ENCODE assay signal across 1 cellular context in the genomic region with DNA sequence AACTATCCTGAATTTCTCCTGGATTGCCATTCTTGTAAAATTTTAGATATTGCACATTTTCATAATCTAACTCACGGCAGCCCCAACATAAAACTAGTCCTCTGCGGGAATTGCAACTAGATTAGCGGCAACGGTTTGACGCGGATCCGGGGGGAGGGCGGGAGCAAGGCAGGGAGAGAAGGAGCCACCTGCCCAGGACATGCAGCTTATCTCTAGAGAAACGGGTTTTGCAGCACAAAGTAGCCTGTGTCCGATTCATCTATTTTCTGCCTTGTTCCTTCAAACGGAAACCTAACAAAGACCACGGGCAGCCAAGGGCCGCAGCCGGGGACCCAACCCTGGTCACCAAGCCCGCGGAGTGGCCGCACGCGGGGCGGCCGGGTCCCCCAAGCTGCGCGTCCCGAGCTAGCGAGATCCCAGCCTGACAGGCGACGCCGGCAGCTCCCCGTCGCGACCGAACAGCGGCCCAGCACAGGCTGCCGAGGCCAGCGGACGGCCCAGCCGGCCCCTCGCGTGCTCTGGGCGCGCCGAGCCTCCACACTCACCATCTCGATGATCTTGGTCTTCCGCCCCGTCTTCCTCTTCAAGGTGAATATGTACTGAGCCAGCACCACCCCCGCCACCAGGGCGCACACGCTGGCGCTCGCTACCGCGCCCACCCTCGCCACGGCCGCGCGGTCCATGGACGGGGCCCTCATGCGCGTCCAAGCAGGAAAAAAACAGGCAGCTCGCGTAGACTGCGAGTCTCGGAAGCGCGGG.
TF ChIP-seq lines count a peak whose summit lies in the region.

A gene (minus strand): TSS at position 754 of the 759 bp plus-strand sequence. CDS start 71 bp downstream, at position 683.

TF ChIP-seq in HepG2, 621 proteins besides CTCF, POLR2A, EP300 and RAD21 (continued from another document and continues in another):
- TF ChIP-seq, protein P1, sequence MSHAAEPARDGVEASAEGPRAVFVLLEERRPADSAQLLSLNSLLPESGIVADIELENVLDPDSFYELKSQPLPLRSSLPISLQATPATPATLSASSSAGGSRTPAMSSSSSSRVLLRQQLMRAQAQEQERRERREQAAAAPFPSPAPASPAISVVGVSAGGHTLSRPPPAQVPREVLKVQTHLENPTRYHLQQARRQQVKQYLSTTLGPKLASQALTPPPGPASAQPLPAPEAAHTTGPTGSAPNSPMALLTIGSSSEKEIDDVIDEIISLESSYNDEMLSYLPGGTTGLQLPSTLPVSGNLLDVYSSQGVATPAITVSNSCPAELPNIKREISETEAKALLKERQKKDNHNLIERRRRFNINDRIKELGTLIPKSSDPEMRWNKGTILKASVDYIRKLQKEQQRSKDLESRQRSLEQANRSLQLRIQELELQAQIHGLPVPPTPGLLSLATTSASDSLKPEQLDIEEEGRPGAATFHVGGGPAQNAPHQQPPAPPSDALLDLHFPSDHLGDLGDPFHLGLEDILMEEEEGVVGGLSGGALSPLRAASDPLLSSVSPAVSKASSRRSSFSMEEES (CRISPR knock-in tag; IDR thresholded peaks at IDR 0.05): 0 out of 2 replicates have a peak, but pooled peaks have one; percentile 6
- TF ChIP-seq ZNF772 (CRISPR knock-in tag; IDR thresholded peaks at IDR 0.05): peak; percentile 16; the same call in 1 of the 2 replicates
- peak; percentile 83 for TF ChIP-seq ZNF777 (CRISPR knock-in tag; IDR thresholded peaks at IDR 0.05)
- TF ChIP-seq ZSCAN29 (CRISPR knock-in tag; conservative IDR thresholded peaks at IDR 0.05): peak; percentile 100
- TF ChIP-seq, protein P2, sequence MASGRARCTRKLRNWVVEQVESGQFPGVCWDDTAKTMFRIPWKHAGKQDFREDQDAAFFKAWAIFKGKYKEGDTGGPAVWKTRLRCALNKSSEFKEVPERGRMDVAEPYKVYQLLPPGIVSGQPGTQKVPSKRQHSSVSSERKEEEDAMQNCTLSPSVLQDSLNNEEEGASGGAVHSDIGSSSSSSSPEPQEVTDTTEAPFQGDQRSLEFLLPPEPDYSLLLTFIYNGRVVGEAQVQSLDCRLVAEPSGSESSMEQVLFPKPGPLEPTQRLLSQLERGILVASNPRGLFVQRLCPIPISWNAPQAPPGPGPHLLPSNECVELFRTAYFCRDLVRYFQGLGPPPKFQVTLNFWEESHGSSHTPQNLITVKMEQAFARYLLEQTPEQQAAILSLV (CRISPR knock-in tag; IDR thresholded peaks at IDR 0.05; ENCODE audit: borderline replicate concordance): 0 out of 2 replicates have a peak, but pooled peaks have one; percentile 53
- peak; percentile 89; the same call in 1 of the 2 replicates for TF ChIP-seq ZNF766 (CRISPR knock-in tag; IDR thresholded peaks at IDR 0.05; ENCODE audit: borderline replicate concordance)
- TF ChIP-seq, protein P3, sequence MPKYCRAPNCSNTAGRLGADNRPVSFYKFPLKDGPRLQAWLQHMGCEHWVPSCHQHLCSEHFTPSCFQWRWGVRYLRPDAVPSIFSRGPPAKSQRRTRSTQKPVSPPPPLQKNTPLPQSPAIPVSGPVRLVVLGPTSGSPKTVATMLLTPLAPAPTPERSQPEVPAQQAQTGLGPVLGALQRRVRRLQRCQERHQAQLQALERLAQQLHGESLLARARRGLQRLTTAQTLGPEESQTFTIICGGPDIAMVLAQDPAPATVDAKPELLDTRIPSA (CRISPR knock-in tag; IDR thresholded peaks at IDR 0.05; ENCODE audit: borderline replicate concordance): no peak; the same call in 1 of the 2 replicates
- no peak for TF ChIP-seq MXI1 (IDR thresholded peaks at IDR 0.05; ENCODE audit: borderline replicate concordance, low read depth, low read length)
- TF ChIP-seq, protein P4, sequence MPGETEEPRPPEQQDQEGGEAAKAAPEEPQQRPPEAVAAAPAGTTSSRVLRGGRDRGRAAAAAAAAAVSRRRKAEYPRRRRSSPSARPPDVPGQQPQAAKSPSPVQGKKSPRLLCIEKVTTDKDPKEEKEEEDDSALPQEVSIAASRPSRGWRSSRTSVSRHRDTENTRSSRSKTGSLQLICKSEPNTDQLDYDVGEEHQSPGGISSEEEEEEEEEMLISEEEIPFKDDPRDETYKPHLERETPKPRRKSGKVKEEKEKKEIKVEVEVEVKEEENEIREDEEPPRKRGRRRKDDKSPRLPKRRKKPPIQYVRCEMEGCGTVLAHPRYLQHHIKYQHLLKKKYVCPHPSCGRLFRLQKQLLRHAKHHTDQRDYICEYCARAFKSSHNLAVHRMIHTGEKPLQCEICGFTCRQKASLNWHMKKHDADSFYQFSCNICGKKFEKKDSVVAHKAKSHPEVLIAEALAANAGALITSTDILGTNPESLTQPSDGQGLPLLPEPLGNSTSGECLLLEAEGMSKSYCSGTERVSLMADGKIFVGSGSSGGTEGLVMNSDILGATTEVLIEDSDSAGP (CRISPR knock-in tag; IDR thresholded peaks at IDR 0.05; ENCODE audit: borderline replicate concordance): peak; percentile 80
- peak; percentile 61; the same call in 1 of the 2 replicates for TF ChIP-seq MYNN (CRISPR knock-in tag; IDR thresholded peaks at IDR 0.05; ENCODE audit: low read depth)
- TF ChIP-seq ZKSCAN8 (CRISPR knock-in tag; IDR thresholded peaks at IDR 0.05; ENCODE audit: borderline replicate concordance): 0 out of 2 replicates have a peak, but pooled peaks have one; percentile 2
- 0 out of 2 replicates have a peak, but pooled peaks have one; percentile 38 for TF ChIP-seq ZNF644 (CRISPR knock-in tag; IDR thresholded peaks at IDR 0.05; ENCODE audit: low read depth)
- 0 out of 2 replicates have a peak, but pooled peaks have one; percentile 66 for TF ChIP-seq TEAD2 (CRISPR knock-in tag; IDR thresholded peaks at IDR 0.05)
- TF ChIP-seq REL (CRISPR knock-in tag; conservative IDR thresholded peaks at IDR 0.05): 0 out of 2 replicates have a peak, but pooled peaks have one; percentile 45
- TF ChIP-seq HOXA5 (CRISPR knock-in tag; IDR thresholded peaks at IDR 0.05): peak; percentile 32; the same call in 1 of the 2 replicates
- TF ChIP-seq, protein P5, sequence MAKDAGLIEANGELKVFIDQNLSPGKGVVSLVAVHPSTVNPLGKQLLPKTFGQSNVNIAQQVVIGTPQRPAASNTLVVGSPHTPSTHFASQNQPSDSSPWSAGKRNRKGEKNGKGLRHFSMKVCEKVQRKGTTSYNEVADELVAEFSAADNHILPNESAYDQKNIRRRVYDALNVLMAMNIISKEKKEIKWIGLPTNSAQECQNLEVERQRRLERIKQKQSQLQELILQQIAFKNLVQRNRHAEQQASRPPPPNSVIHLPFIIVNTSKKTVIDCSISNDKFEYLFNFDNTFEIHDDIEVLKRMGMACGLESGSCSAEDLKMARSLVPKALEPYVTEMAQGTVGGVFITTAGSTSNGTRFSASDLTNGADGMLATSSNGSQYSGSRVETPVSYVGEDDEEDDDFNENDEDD (CRISPR knock-in tag; IDR thresholded peaks at IDR 0.05; ENCODE audit: borderline replicate concordance): peak; percentile 50
- TF ChIP-seq TBX2 (CRISPR knock-in tag; IDR thresholded peaks at IDR 0.05; ENCODE audit: borderline replicate concordance): 0 out of 2 replicates have a peak, but pooled peaks have one; percentile 72
- peak; percentile 85; the same call in 1 of the 2 replicates for TF ChIP-seq NAIF1 (CRISPR knock-in tag; IDR thresholded peaks at IDR 0.05; ENCODE audit: borderline replicate concordance)
- peak; percentile 58; the same call in 1 of the 2 replicates for TF ChIP-seq POLR2AphosphoS5 (IDR thresholded peaks at IDR 0.05; ENCODE audit: low read depth, low read length)
- TF ChIP-seq, protein P6, sequence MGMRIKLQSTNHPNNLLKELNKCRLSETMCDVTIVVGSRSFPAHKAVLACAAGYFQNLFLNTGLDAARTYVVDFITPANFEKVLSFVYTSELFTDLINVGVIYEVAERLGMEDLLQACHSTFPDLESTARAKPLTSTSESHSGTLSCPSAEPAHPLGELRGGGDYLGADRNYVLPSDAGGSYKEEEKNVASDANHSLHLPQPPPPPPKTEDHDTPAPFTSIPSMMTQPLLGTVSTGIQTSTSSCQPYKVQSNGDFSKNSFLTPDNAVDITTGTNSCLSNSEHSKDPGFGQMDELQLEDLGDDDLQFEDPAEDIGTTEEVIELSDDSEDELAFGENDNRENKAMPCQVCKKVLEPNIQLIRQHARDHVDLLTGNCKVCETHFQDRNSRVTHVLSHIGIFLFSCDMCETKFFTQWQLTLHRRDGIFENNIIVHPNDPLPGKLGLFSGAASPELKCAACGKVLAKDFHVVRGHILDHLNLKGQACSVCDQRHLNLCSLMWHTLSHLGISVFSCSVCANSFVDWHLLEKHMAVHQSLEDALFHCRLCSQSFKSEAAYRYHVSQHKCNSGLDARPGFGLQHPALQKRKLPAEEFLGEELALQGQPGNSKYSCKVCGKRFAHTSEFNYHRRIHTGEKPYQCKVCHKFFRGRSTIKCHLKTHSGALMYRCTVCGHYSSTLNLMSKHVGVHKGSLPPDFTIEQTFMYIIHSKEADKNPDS (CRISPR knock-in tag; IDR thresholded peaks at IDR 0.05): 0 out of 2 replicates have a peak, but pooled peaks have one; percentile 41
- TF ChIP-seq, protein P7, sequence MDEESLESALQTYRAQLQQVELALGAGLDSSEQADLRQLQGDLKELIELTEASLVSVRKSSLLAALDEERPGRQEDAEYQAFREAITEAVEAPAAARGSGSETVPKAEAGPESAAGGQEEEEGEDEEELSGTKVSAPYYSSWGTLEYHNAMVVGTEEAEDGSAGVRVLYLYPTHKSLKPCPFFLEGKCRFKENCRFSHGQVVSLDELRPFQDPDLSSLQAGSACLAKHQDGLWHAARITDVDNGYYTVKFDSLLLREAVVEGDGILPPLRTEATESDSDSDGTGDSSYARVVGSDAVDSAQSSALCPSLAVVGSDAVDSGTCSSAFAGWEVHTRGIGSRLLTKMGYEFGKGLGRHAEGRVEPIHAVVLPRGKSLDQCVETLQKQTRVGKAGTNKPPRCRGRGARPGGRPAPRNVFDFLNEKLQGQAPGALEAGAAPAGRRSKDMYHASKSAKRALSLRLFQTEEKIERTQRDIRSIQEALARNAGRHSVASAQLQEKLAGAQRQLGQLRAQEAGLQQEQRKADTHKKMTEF (CRISPR knock-in tag; IDR thresholded peaks at IDR 0.05): peak; percentile 46; the same call in 1 of the 2 replicates
- 0 out of 2 replicates have a peak, but pooled peaks have one; percentile 22 for TF ChIP-seq ZFAT (CRISPR knock-in tag; conservative IDR thresholded peaks at IDR 0.05)
- TF ChIP-seq ARHGAP35 (CRISPR knock-in tag; IDR thresholded peaks at IDR 0.05; ENCODE audit: borderline replicate concordance): 0 out of 2 replicates have a peak, but pooled peaks have one; percentile 81
- peak; percentile 66; the same call in 1 of the 2 replicates for TF ChIP-seq GABPB1 (CRISPR knock-in tag; IDR thresholded peaks at IDR 0.05)
- TF ChIP-seq, protein P8, sequence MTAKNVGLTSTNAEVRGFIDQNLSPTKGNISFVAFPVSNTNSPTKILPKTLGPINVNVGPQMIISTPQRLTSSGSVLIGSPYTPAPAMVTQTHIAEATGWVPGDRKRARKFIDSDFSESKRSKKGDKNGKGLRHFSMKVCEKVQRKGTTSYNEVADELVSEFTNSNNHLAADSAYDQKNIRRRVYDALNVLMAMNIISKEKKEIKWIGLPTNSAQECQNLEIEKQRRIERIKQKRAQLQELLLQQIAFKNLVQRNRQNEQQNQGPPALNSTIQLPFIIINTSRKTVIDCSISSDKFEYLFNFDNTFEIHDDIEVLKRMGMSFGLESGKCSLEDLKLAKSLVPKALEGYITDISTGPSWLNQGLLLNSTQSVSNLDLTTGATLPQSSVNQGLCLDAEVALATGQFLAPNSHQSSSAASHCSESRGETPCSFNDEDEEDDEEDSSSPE (CRISPR knock-in tag; IDR thresholded peaks at IDR 0.05): peak; percentile 83
- TF ChIP-seq ZC3H4 (CRISPR knock-in tag; IDR thresholded peaks at IDR 0.05; ENCODE audit: borderline replicate concordance): peak; percentile 9; the same call in 1 of the 2 replicates
- TF ChIP-seq, protein P9, sequence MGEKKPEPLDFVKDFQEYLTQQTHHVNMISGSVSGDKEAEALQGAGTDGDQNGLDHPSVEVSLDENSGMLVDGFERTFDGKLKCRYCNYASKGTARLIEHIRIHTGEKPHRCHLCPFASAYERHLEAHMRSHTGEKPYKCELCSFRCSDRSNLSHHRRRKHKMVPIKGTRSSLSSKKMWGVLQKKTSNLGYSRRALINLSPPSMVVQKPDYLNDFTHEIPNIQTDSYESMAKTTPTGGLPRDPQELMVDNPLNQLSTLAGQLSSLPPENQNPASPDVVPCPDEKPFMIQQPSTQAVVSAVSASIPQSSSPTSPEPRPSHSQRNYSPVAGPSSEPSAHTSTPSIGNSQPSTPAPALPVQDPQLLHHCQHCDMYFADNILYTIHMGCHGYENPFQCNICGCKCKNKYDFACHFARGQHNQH (CRISPR knock-in tag; IDR thresholded peaks at IDR 0.05): peak; percentile 62
- TF ChIP-seq, protein P10, sequence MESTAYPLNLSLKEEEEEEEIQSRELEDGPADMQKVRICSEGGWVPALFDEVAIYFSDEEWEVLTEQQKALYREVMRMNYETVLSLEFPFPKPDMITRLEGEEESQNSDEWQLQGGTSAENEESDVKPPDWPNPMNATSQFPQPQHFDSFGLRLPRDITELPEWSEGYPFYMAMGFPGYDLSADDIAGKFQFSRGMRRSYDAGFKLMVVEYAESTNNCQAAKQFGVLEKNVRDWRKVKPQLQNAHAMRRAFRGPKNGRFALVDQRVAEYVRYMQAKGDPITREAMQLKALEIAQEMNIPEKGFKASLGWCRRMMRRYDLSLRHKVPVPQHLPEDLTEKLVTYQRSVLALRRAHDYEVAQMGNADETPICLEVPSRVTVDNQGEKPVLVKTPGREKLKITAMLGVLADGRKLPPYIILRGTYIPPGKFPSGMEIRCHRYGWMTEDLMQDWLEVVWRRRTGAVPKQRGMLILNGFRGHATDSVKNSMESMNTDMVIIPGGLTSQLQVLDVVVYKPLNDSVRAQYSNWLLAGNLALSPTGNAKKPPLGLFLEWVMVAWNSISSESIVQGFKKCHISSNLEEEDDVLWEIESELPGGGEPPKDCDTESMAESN (CRISPR knock-in tag; conservative IDR thresholded peaks at IDR 0.05): peak; percentile 69
- peak; percentile 52; the same call in 1 of the 2 replicates for TF ChIP-seq ZNF17 (CRISPR knock-in tag; IDR thresholded peaks at IDR 0.05)
- TF ChIP-seq FOSL2 (CRISPR knock-in tag; IDR thresholded peaks at IDR 0.05): no peak
- TF ChIP-seq ZNF446 (CRISPR knock-in tag; IDR thresholded peaks at IDR 0.05): 0 out of 2 replicates have a peak, but pooled peaks have one; percentile 42
- TF ChIP-seq ZBTB38 (CRISPR knock-in tag; IDR thresholded peaks at IDR 0.05): peak; percentile 51; the same call in 1 of the 2 replicates
- no peak for TF ChIP-seq ATAD3A (CRISPR knock-in tag; IDR thresholded peaks at IDR 0.05)
- peak; percentile 73; the same call in 1 of the 2 replicates for TF ChIP-seq ETV6 (CRISPR knock-in tag; conservative IDR thresholded peaks at IDR 0.05)
- TF ChIP-seq ZNF790 (CRISPR knock-in tag; IDR thresholded peaks at IDR 0.05; ENCODE audit: borderline replicate concordance): 0 out of 2 replicates have a peak, but pooled peaks have one; percentile 24
- TF ChIP-seq, protein P11, sequence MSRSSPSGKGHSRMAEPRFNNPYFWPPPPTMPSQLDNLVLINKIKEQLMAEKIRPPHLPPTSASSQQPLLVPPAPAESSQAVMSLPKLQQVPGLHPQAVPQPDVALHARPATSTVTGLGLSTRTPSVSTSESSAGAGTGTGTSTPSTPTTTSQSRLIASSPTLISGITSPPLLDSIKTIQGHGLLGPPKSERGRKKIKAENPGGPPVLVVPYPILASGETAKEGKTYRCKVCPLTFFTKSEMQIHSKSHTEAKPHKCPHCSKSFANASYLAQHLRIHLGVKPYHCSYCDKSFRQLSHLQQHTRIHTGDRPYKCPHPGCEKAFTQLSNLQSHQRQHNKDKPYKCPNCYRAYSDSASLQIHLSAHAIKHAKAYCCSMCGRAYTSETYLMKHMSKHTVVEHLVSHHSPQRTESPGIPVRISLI (CRISPR knock-in tag; IDR thresholded peaks at IDR 0.05; ENCODE audit: borderline replicate concordance): peak; percentile 90
- 0 out of 2 replicates have a peak, but pooled peaks have one; percentile 46 for TF ChIP-seq ZBTB7B (CRISPR knock-in tag; IDR thresholded peaks at IDR 0.05)
- 0 out of 2 replicates have a peak, but pooled peaks have one; percentile 15 for TF ChIP-seq SIX4 (CRISPR knock-in tag; IDR thresholded peaks at IDR 0.05)
- TF ChIP-seq HNRNPLL (IDR thresholded peaks at IDR 0.05; ENCODE audit: low read depth, low read length, poor library complexity, severe bottlenecking): peak; percentile 41
- peak; percentile 65; the same call in 1 of the 2 replicates for TF ChIP-seq TOPORS (CRISPR knock-in tag; IDR thresholded peaks at IDR 0.05)
